ENCODE assay signal across 25 cellular contexts in the genomic region with DNA sequence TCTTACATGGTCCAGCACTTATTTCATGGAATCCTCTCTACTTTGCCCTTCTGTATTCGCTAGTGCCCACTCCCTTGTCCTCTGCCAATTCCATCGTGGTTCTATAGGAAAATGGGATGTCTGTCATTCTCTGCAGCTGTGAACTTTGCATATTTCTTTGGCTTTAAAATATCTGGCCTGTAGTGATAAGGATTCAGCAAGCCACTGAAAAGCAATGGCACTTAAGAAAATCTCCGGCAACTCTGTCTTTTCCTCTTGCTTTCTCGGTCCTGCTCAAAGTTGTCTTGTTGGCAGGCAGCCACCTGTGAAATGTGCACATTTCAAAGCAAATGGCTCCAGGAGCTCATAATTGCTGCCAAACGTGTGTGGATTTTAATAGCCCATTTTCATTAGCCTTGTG.
DNase-seq lines count a peak whose midpoint lies in the region; ATAC-seq lines count a peak whose summit lies in the region.
"Had no signal": no experiment of that assay in that cellular context is flagged by ENCODE, and none has a peak within 500 bp of the region (broad histone marks: within the 10 kb centered on the region; RNA-seq: fewer than 3 reads in every experiment).

No MANE protein-coding gene starts in this region.

- ATAC-seq in HG02884 (IDR thresholded peaks at IDR 0.05; ENCODE audit: unreplicated experiment): no peak
- ATAC-seq: upper lobe of right lung, WTC11 had no signal

- DNase-seq in NCI-H1092 treated with DMSO at 0.1 percent for 48 hours (lab: John Stamatoyannopoulos, UW) (peak; percentile 62), NCI-H1092 (lab: John Stamatoyannopoulos, UW) (no peak), NCI-H1417 treated with DMSO at 0.1 percent for 48 hours (lab: John Stamatoyannopoulos, UW) (peak; percentile 41), NCI-H748 treated with DMSO at 0.1 percent for 48 hours (lab: John Stamatoyannopoulos, UW) (peak; percentile 72), myocyte (ENCODE audit: low read depth) (peak; percentile 2), NCI-H345 treated with DMSO at 0.1 percent for 48 hours (lab: John Stamatoyannopoulos, UW; ENCODE audit: unreplicated experiment) (no peak), islet precursor cell (no peak)
- DNase-seq: 8988T; activated CD4-positive, alpha-beta T cell treated with anti-CD3 and anti-CD28 coated beads, Interleukin-2, amount 50 U/mL, for 1 hour; activated effector memory CD4-positive, alpha-beta T cell treated with Interleukin-2 at 50 U/mL for 16 hours; activated naive CD8-positive, alpha-beta T cell treated with anti-CD3 and anti-CD28 coated beads for 36 hours; activated T-cell treated with anti-CD3 and anti-CD28 coated beads, Interleukin-2, amount 50 U/mL, for 1 hour; aorta; Caco-2; colonic mucosa; effector CD4-positive, alpha-beta T cell; GM23248; HFFc6; hippocampal formation; small intestine; stimulated activated naive CD4-positive, alpha-beta T cell; T1000; upper lobe of right lung had no signal

Comparison
In these comparisons a context has a peak if more than half of its experiments do, and no peak if none do; other contexts are left out.
1. DNase-seq: peak in NCI-H1092 treated with DMSO at 0.1 percent for 48 hours (single experiment), NCI-H1417 treated with DMSO at 0.1 percent for 48 hours (single experiment), NCI-H748 treated with DMSO at 0.1 percent for 48 hours (single experiment) and myocyte (single experiment); none in NCI-H1092 (single experiment), NCI-H345 treated with DMSO at 0.1 percent for 48 hours (single experiment) and islet precursor cell (single experiment).